8 cellular contexts compared by ENCODE assay signal in genomic region chr2:233443511-233444183, GRCh38.
DNase-seq lines count a peak whose midpoint lies in the region; ATAC-seq and TF ChIP-seq lines count a peak whose summit lies in the region.

No MANE protein-coding gene starts in this region.

- H3K27ac ChIP-seq in CD4-positive, alpha-beta memory T cell (ENCODE audit: low read depth, low read length): no peak overlapping the region
- no peak overlapping the region for H3K27ac ChIP-seq in HEK293 (ENCODE audit: extremely low read depth, low read depth, low read length)
- H3K27ac ChIP-seq in caudate nucleus (ENCODE audit: low read depth, low read length): no peak overlapping the region

- H3K36me3 Mint-ChIP-seq in CD4-positive, alpha-beta memory T cell: peaks cover 59 to 72% of the 10 kb centered on the region in 2 donors

- H3K27ac Mint-ChIP-seq in CD4-positive, alpha-beta memory T cell: peak overlapping the region; percentile 8 to 92 (median 86)

- no peaks in the 10 kb centered on the region for H3K27me3 Mint-ChIP-seq in CD4-positive, alpha-beta memory T cell

- peaks cover 7% of the 10 kb centered on the region for H3K4me1 ChIP-seq in CD4-positive, alpha-beta memory T cell (ENCODE audit: insufficient read depth, low read length)
- H3K4me1 ChIP-seq in HEK293 (ENCODE audit: control insufficient read depth, insufficient read depth, low read length): no peaks in the 10 kb centered on the region

- H3K9me3 ChIP-seq in CD4-positive, alpha-beta memory T cell (ENCODE audit: control insufficient read depth in 1 of 2, low read length in 2 of 2): no peaks in the 10 kb centered on the region
- H3K9me3 ChIP-seq in HEK293 (ENCODE audit: control insufficient read depth, insufficient read depth, low read depth, low read length): no peaks in the 10 kb centered on the region

- intact Hi-C loops in CD4-positive, alpha-beta memory T cell (cut with micrococcal nuclease): loop anchor here (1.0 to 2.0 kb wide), 6 partner anchors 21 to 590 kb away; partner anchors contain the start of gene DGKD

- peak overlapping the region in 3 of 8 donors; percentile 45 to 58 (median 55) for H3K4me3 Mint-ChIP-seq in CD4-positive, alpha-beta memory T cell

- no peak overlapping the region for H3K4me3 ChIP-seq in CD4-positive, alpha-beta memory T cell (ENCODE audit: low read length in 2 of 2)
- H3K4me3 ChIP-seq in HEK293 (ENCODE audit: low read depth, low read length): no peak overlapping the region

- POLR2A ChIA-PET in CD4-positive, alpha-beta memory T cell (lab: Charles Lee; ENCODE audit: partially characterized antibody): interaction anchor here (0.6 to 4.6 kb wide), 8 partner anchors 22 to 89 kb away, joined by 3 to 69 read pairs (median 6); partner anchors contain the start of gene DGKD
- POLR2A ChIA-PET in HEK293 (lab: Yijun Ruan, JAX): no interaction called here

- DNase-seq in CD4-positive, alpha-beta memory T cell: peak; percentile 80 to 83 (median 83)
- DNase-seq in NCI-H345 treated with DMSO at 0.1 percent for 48 hours (lab: John Stamatoyannopoulos, UW; ENCODE audit: unreplicated experiment) (peak; percentile 39), caudate nucleus (lab: John Stamatoyannopoulos, UW) (peak in 46 of 61 donors; percentile 7 to 84 (median 38)), kidney tubule cell (ENCODE audit: low spot score) (peak; percentile 81)
- DNase-seq in activated CD4-positive, alpha-beta T cell treated with anti-CD3 and anti-CD28 coated beads for 1 hour: peak; percentile 77
- peak; percentile 74 to 75 for DNase-seq in stimulated activated CD4-positive, alpha-beta T cell treated with anti-CD3 and anti-CD28 coated beads, Interleukin-2, amount 100 ng/mL, for 48 hours

- peaks cover 10 to 29% (median 16%) of the 10 kb centered on the region in 4 donors for H3K4me1 Mint-ChIP-seq in CD4-positive, alpha-beta memory T cell

- no peaks in the 10 kb centered on the region for H3K27me3 ChIP-seq in CD4-positive, alpha-beta memory T cell (ENCODE audit: insufficient read depth, low read length)

- H3K36me3 ChIP-seq in CD4-positive, alpha-beta memory T cell (ENCODE audit: insufficient read depth, low read length): peaks cover 64% of the 10 kb centered on the region
- H3K36me3 ChIP-seq in HEK293 (ENCODE audit: control insufficient read depth in 2 of 2, insufficient read depth in 1 of 2, low read length in 2 of 2): peaks cover 0 to 68% of the 10 kb centered on the region in 2 experiments; a peak in 1 of 3 replicates

- TF ChIP-seq CTCF in HEK293 (tag by site-specific recombination; IDR thresholded peaks at IDR 0.05): peak; percentile 69

- CTCF ChIA-PET in CD4-positive, alpha-beta memory T cell (lab: Charles Lee; ENCODE audit: partially characterized antibody): interaction anchor here (0.8 to 12.9 kb wide), 26 partner anchors 10 to 1057 kb away, joined by 3 to 510 read pairs (median 4); partner anchors contain the start of genes ATG16L1 and DGKD
- CTCF ChIA-PET in HEK293 (lab: Yijun Ruan, JAX): interaction anchor here (0.6 to 3.7 kb wide), 33 partner anchors 9 to 1942 kb away, joined by 3 to 36 read pairs (median 3); partner anchors contain the start of genes ATG16L1, SAG and UGT1A5

- no peak for ATAC-seq in HG03280 (IDR thresholded peaks at IDR 0.05; ENCODE audit: unreplicated experiment)

- peaks cover 0 to 2% (median 0%) of the 10 kb centered on the region in 8 donors for H3K9me3 Mint-ChIP-seq in CD4-positive, alpha-beta memory T cell

TF ChIP-seq in HEK293, 187 proteins besides CTCF, POLR2A, EP300 and RAD21:
- TF ChIP-seq ZNF138 (tag by site-specific recombination; IDR thresholded peaks at IDR 0.05; ENCODE audit: borderline replicate concordance): no peak
- TF ChIP-seq ZNF561 (tag by site-specific recombination; IDR thresholded peaks at IDR 0.05; ENCODE audit: borderline replicate concordance): no peak
- no peak for TF ChIP-seq ZNF416 (tag by site-specific recombination; IDR thresholded peaks at IDR 0.05)
- peak; percentile 82 for TF ChIP-seq ZNF654 (tag by site-specific recombination; IDR thresholded peaks at IDR 0.05; ENCODE audit: low read depth)
- TF ChIP-seq ZBTB6 (tag by site-specific recombination; IDR thresholded peaks at IDR 0.05): no peak
- no peak for TF ChIP-seq ZNF658 (tag by site-specific recombination; IDR thresholded peaks at IDR 0.05)
- TF ChIP-seq ZNF18 (tag by site-specific recombination; IDR thresholded peaks at IDR 0.05): no peak
- TF ChIP-seq PRDM10 (tag by site-specific recombination; IDR thresholded peaks at IDR 0.05): peak; percentile 62
- no peak for TF ChIP-seq BCL11A (tag by site-specific recombination; IDR thresholded peaks at IDR 0.05; ENCODE audit: low read depth)
- TF ChIP-seq EGR2 (tag by site-specific recombination; IDR thresholded peaks at IDR 0.05; ENCODE audit: low read depth): no peak
- no peak for TF ChIP-seq WT1 (tag by site-specific recombination; IDR thresholded peaks at IDR 0.05)
- TF ChIP-seq ZNF311 (tag by site-specific recombination; IDR thresholded peaks at IDR 0.05; ENCODE audit: borderline replicate concordance): no peak
